Comparison of ENCODE assay signal across 8 cellular contexts in the genomic region with DNA sequence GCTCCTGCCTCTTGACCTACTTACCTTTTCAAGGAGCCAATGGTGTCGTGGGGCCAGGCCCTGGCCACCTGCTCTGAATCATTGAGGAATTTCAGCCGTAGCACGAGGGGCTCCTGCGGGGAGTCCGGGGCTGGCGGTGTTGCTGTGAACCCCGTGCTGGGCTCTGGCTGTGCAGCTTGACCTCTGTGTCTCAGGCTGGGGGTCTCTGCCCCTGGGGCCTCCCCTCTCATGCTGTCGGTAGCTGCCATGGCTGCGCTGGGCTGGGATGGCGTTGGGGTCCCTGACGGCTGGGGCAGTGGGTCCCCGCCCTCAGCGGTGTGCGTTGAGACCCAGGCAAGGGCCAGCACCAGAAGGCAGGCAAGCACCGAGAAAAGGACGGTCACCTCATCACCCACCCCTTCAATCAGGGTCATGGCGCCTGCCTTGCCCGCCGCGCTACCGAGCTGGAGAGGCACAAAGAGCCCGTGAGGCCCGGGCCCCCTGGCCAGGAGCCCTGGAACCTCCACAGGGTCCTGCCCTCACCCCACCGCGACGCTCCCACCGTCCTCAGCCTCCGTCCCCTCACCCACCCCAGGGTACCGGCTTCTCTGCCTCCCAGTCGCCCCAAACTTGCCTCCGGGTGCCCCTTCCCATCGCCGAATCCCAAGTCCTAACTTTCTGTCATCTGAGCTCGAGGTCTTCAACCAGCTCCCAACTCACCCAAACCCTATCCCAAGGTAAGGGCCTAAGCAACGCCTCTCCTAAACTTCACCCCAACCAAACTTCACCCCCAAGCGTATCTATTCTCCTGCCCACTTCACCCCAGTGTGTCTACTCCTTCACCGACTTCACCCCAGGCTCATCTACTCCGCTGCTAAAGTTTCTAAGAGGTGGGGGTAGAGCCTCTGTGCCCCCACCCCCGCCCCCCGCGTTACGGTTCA. TPM values are rescaled to one million over a fixed set of nuclear protein-coding genes. Genes with fewer than 3 reads are reported as not detected.
A peak's percentile ranks its signal among the peaks of the same experiment; 100 is the strongest.
DNase-seq lines count a peak whose midpoint lies in the region; ATAC-seq and TF ChIP-seq lines count a peak whose summit lies in the region.

No MANE protein-coding gene starts in this region.

- H3K27me3 Mint-ChIP-seq in activated T-helper 2 cell treated with anti-CD3 and anti-CD28 coated beads, Interferon-gamma antibody, Interleukin-2, Interleukin-4, amounts not matched to agents 10 μg/mL and 5 μg/mL and 100 μg/mL, durations not matched to agents 14 hours and 24 hours and 36 hours (ENCODE audit: low read depth): peaks cover 6% of the 10 kb centered on the region

- no peaks in the 10 kb centered on the region for H3K27me3 ChIP-seq in stomach

- H3K9me3 Mint-ChIP-seq in activated T-helper 2 cell treated with anti-CD3 and anti-CD28 coated beads, Interferon-gamma antibody, Interleukin-2, Interleukin-4, amounts not matched to agents 10 μg/mL and 5 μg/mL and 100 μg/mL, durations not matched to agents 14 hours and 24 hours and 36 hours: no peaks in the 10 kb centered on the region

- peaks cover 0 to 4% (median 2%) of the 10 kb centered on the region in 4 donors for H3K36me3 ChIP-seq in stomach

- H3K4me1 Mint-ChIP-seq in activated T-helper 2 cell treated with anti-CD3 and anti-CD28 coated beads, Interferon-gamma antibody, Interleukin-2, Interleukin-4, amounts not matched to agents 10 μg/mL and 5 μg/mL and 100 μg/mL, durations not matched to agents 14 hours and 24 hours and 36 hours (ENCODE audit: low read depth): peaks cover 22% of the 10 kb centered on the region

- H3K27ac Mint-ChIP-seq in activated T-helper 2 cell treated with anti-CD3 and anti-CD28 coated beads, Interferon-gamma antibody, Interleukin-2, Interleukin-4, amounts not matched to agents 10 μg/mL and 5 μg/mL and 100 μg/mL, durations not matched to agents 14 hours and 24 hours and 36 hours: peak overlapping the region; percentile 86

- DNase-seq in DMS53 (lab: John Stamatoyannopoulos, UW) (peak; percentile 74), DMS53 treated with DMSO at 0.1 percent for 48 hours (lab: John Stamatoyannopoulos, UW; ENCODE audit: unreplicated experiment) (no peak), stomach (no peak), NCI-H1930 (lab: John Stamatoyannopoulos, UW) (no peak)
- DNase-seq in activated T-helper 2 cell treated with anti-CD3 and anti-CD28 coated beads, Interferon-gamma antibody, Interleukin-2, Interleukin-4, amounts not matched to agents 10 μg/mL and 5 μg/mL and 100 μg/mL, durations not matched to agents 14 hours and 24 hours and 36 hours (ENCODE audit: low spot score): no peak

- H3K9me3 ChIP-seq in iPS-18c (ENCODE audit: control insufficient read depth, insufficient read depth, low read length): no peaks in the 10 kb centered on the region
- no peaks in the 10 kb centered on the region for H3K9me3 ChIP-seq in stomach

- TF ChIP-seq CTCF in stomach (IDR thresholded peaks at IDR 0.05): no peak

- no peak for TF ChIP-seq EP300 in stomach (IDR thresholded peaks at IDR 0.05)

- peaks cover 21% of the 10 kb centered on the region for H3K36me3 Mint-ChIP-seq in activated T-helper 2 cell treated with anti-CD3 and anti-CD28 coated beads, Interferon-gamma antibody, Interleukin-2, Interleukin-4, amounts not matched to agents 10 μg/mL and 5 μg/mL and 100 μg/mL, durations not matched to agents 14 hours and 24 hours and 36 hours (ENCODE audit: low read depth)

- WGBS in stomach, 5 donors: 33 to 44% (median 40%) methylated on average over 35 to 42 of the region's 42 CpGs

- H3K4me3 ChIP-seq in iPS-18c (ENCODE audit: insufficient read depth, low read depth, low read length): peak overlapping the region; percentile 69
- H3K4me3 ChIP-seq in stomach: peak overlapping the region; percentile 74 to 97 (median 94)

- peak overlapping the region; percentile 93 to 97 (median 96) for H3K27ac ChIP-seq in stomach

- intact Hi-C loops in activated T-helper 2 cell treated with anti-CD3 and anti-CD28 coated beads, Interferon-gamma antibody, Interleukin-2, Interleukin-4, amounts not matched to agents 10 μg/mL and 5 μg/mL and 100 μg/mL, durations not matched to agents 14 hours and 24 hours and 36 hours (cut with micrococcal nuclease): loop anchor here (1.0 to 10.0 kb wide), 2 partner anchors 54 to 142 kb away; partner anchors contain the start of genes ABCB8 and ABCF2
- intact Hi-C loops in stomach (cut with DNase I; ENCODE audit: low total_unique reads): no loop called here

- H3K4me1 ChIP-seq in stomach: peaks cover 54 to 76% (median 74%) of the 10 kb centered on the region in 4 donors

- peak overlapping the region; percentile 94 for H3K4me3 Mint-ChIP-seq in activated T-helper 2 cell treated with anti-CD3 and anti-CD28 coated beads, Interferon-gamma antibody, Interleukin-2, Interleukin-4, amounts not matched to agents 10 μg/mL and 5 μg/mL and 100 μg/mL, durations not matched to agents 14 hours and 24 hours and 36 hours (ENCODE audit: low read depth)

- no peak for TF ChIP-seq POLR2A in stomach (IDR thresholded peaks at IDR 0.05)

- ATAC-seq in activated CD4-positive, CD25-positive, alpha-beta regulatory T cell treated with anti-CD3 and anti-CD28 coated beads, Interleukin-2, amount 50 U/mL, for 24 hours: no peak
- no peak for ATAC-seq in GM21526 (IDR thresholded peaks at IDR 0.05; ENCODE audit: low FRiP score, unreplicated experiment)

RNA-seq across cellular contexts. Expression of gene TMUB1, which starts 0.9 kb away (rescaled TPM):
- 57.4 and 60.8 TPM in 2 replicates for total RNA-seq in activated T-helper 2 cell treated with anti-CD3 and anti-CD28 coated beads, Interferon-gamma antibody, Interleukin-2, Interleukin-4, amounts not matched to agents 10 μg/mL and 5 μg/mL and 100 μg/mL, durations not matched to agents 14 hours and 24 hours and 36 hours
- total RNA-seq in stomach: 10 to 100 TPM; 12.7 to 78.2 (median 42.9) TPM
- 10 to 100 TPM; 69.6 to 86.8 (median 72.4) TPM for polyA plus RNA-seq in stomach

RNA-seq across cellular contexts. Expression of gene FASTK, which starts 1.8 kb away (rescaled TPM):
- 83.2 and 85.2 TPM in 2 replicates for total RNA-seq in activated T-helper 2 cell treated with anti-CD3 and anti-CD28 coated beads, Interferon-gamma antibody, Interleukin-2, Interleukin-4, amounts not matched to agents 10 μg/mL and 5 μg/mL and 100 μg/mL, durations not matched to agents 14 hours and 24 hours and 36 hours
- 100 to 1,000 TPM in 3 of 5 donors, 10 to 100 TPM in 2; 40.0 to 415 (median 116) TPM for total RNA-seq in stomach
- polyA plus RNA-seq in stomach: 100 to 1,000 TPM in 2 of 3 donors, 10 to 100 TPM in 1; 70.3 to 149 (median 129) TPM

RNA-seq across cellular contexts. Expression of gene AGAP3, which starts 3.9 kb away (rescaled TPM):
- 62.5 and 64.4 TPM in 2 replicates for total RNA-seq in activated T-helper 2 cell treated with anti-CD3 and anti-CD28 coated beads, Interferon-gamma antibody, Interleukin-2, Interleukin-4, amounts not matched to agents 10 μg/mL and 5 μg/mL and 100 μg/mL, durations not matched to agents 14 hours and 24 hours and 36 hours
- total RNA-seq in stomach: 100 to 1,000 TPM in 2 of 5 donors, 10 to 100 TPM in 3; 32.5 to 342 (median 83.9) TPM
- polyA plus RNA-seq in stomach: 10 to 100 TPM; 36.0 to 60.8 (median 45.8) TPM

RNA-seq across cellular contexts. Expression of gene SLC4A2, which starts 23.0 kb away (rescaled TPM):
- total RNA-seq in activated T-helper 2 cell treated with anti-CD3 and anti-CD28 coated beads, Interferon-gamma antibody, Interleukin-2, Interleukin-4, amounts not matched to agents 10 μg/mL and 5 μg/mL and 100 μg/mL, durations not matched to agents 14 hours and 24 hours and 36 hours: 106 and 109 TPM in 2 replicates
- 100 to 1,000 TPM in 4 of 5 donors, 10 to 100 TPM in 1; 65.9 to 296 (median 128) TPM for total RNA-seq in stomach
- polyA plus RNA-seq in stomach: 100 to 1,000 TPM; 121 to 157 (median 124) TPM

RNA-seq across cellular contexts. Expression of gene CDK5, which starts 24.7 kb away (rescaled TPM):
- 24.1 and 25.7 TPM in 2 replicates for total RNA-seq in activated T-helper 2 cell treated with anti-CD3 and anti-CD28 coated beads, Interferon-gamma antibody, Interleukin-2, Interleukin-4, amounts not matched to agents 10 μg/mL and 5 μg/mL and 100 μg/mL, durations not matched to agents 14 hours and 24 hours and 36 hours
- total RNA-seq in stomach: 10 to 100 TPM in 2 of 5 donors, 1 to 10 TPM in 1, under 1 TPM in 1, not detected in 1; 0.87 to 46.1 (median 11.0) TPM
- 10 to 100 TPM in 2 of 3 donors, 1 to 10 TPM in 1; 8.3 to 13.3 (median 11.8) TPM for polyA plus RNA-seq in stomach
